In the genomic region with DNA sequence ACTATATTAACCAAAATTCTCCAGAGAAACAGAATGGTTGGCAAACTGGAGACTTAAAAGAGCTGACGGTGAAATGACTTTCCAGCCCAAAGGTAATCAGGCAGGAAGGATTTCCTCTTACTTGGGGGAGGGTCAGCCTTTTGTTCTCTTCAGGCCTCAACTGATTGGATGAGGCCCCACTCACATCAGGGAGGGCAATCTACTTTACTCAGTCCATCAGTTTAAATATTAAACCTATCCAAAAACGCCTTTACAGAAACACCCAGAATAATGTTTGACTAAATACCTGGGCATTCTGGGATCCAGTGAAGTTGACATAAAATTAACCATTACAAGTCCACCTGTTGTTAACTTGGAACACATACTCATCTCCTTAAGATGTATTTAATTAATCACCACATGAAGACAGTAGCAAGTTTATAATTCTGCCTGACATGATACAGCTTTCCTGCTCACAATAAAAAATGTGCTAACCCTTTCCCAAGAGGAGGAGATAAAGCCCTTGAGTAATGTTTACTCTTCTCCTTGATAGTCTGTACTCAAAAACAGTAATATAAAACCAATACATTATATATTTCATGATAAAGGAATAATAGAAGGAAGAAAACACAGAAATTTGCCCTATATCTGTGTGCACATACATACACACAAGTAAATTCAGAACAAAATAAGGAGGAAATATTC, we compare ENCODE assay signal across 15 cellular contexts.
"Had no signal": no experiment of that assay in that cellular context is flagged by ENCODE, and none has a peak within 500 bp of the region (broad histone marks: within the 10 kb centered on the region; RNA-seq: fewer than 3 reads in every experiment).

No MANE protein-coding gene starts in this region.

- H3K9me3 ChIP-seq: ascending aorta, gastrocnemius medialis, psoas muscle had no signal

- ATAC-seq: activated CD4-positive, alpha-beta T cell treated with anti-CD3 and anti-CD28 coated beads for 36 hours; gastrocnemius medialis; heart left ventricle; natural killer cell; psoas muscle; sciatic nerve; stimulated activated memory B cell treated with anti-CD40 and anti-IgM and Interleukin-4, amounts not matched to agents 10 μg/mL and 1 μg/mL and 100 μg/mL, for 72 hours; WTC11 had no signal

- H3K4me3 ChIP-seq: ascending aorta, gastrocnemius medialis, heart left ventricle, ovary, psoas muscle had no signal

- H3K4me1 ChIP-seq: ascending aorta, gastrocnemius medialis, heart left ventricle, psoas muscle had no signal

- DNase-seq: activated CD4-positive, alpha-beta T cell treated with anti-CD3 and anti-CD28 coated beads for 36 hours; activated CD4-positive, alpha-beta T cell treated with anti-CD3 and anti-CD28 coated beads, Interleukin-2, amount 50 U/mL, for 48 hours; activated gamma-delta T cell; effector CD4-positive, alpha-beta T cell; gastrocnemius medialis; heart left ventricle; kidney; natural killer cell; ovary; psoas muscle; stimulated activated CD4-positive, alpha-beta T cell treated with anti-CD3 and anti-CD28 coated beads, Interleukin-4, amount 100 ng/mL, for 24 hours had no signal

- H3K27me3 ChIP-seq: ascending aorta, gastrocnemius medialis, heart left ventricle, ovary had no signal

- H3K27ac ChIP-seq: ascending aorta, gastrocnemius medialis, heart left ventricle, ovary, psoas muscle had no signal

- H3K36me3 ChIP-seq: ascending aorta, gastrocnemius medialis, heart left ventricle, ovary had no signal
